Comparison of ENCODE assay signal across 17 cellular contexts in genomic region chr17:14790518-14790917, GRCh38.
A peak's percentile ranks its signal among the peaks of the same experiment; 100 is the strongest.
DNase-seq lines count a peak whose midpoint lies in the region; ATAC-seq and TF ChIP-seq lines count a peak whose summit lies in the region.
"Had no signal": no experiment of that assay in that cellular context is flagged by ENCODE, and none has a peak within 500 bp of the region (broad histone marks: within the 10 kb centered on the region; RNA-seq: fewer than 3 reads in every experiment).

No MANE protein-coding gene starts in this region.

- no peaks in the 10 kb centered on the region for H4K20me1 ChIP-seq in PC-3 (ENCODE audit: low read length)

- H3K79me2 ChIP-seq in PC-3 (ENCODE audit: low read length), result no peaks in the 10 kb centered on the region

- DNase-seq in KG1 (lab: John Stamatoyannopoulos, UW), result peak; percentile 1
- DNase-seq in brain microvascular endothelial cell, result peak; percentile 35
- peak; percentile 43 for DNase-seq in retina
- DNase-seq in CD4-positive, alpha-beta T cell, result no peak
- no peak for DNase-seq in COLO829 (ENCODE audit: low spot score)
- DNase-seq in PC-3, result no peak
- no peak for DNase-seq in AG08395 (ENCODE audit: low spot score)
- DNase-seq: activated CD4-positive, alpha-beta T cell treated with anti-CD3 and anti-CD28 coated beads for 4 hours; activated T-cell treated with anti-CD3 and anti-CD28 coated beads, Interleukin-2, amount 50 U/mL, for 72 hours; EL; NCI-H2171; stimulated activated CD4-positive, alpha-beta T cell treated with anti-CD3 and anti-CD28 coated beads, Interleukin-2, amount 100 ng/mL, for 24 hours; T-cell had no signal

- H3K9me2 ChIP-seq in PC-3 (replicated peaks; ENCODE audit: low read length), result no peaks in the 10 kb centered on the region

- H3K27me3 Mint-ChIP-seq in CD4-positive, alpha-beta T cell, result peaks cover 23% of the 10 kb centered on the region

- no TSS peak for BruUV-seq in PC-3 (replicated peaks; lab: Mats Ljungman, UMichigan)

- no peaks in the 10 kb centered on the region for H3K9me3 ChIP-seq in CD4-positive, alpha-beta T cell (ENCODE audit: control insufficient read depth, low read length)
- no peaks in the 10 kb centered on the region for H3K9me3 ChIP-seq in PC-3 (ENCODE audit: low read length)
- H3K9me3 ChIP-seq: vagina had no signal

- no peaks in the 10 kb centered on the region for H3K36me3 ChIP-seq in brain microvascular endothelial cell (replicated peaks)
- H3K36me3 ChIP-seq in PC-3 (ENCODE audit: low read depth, low read length), result no peaks in the 10 kb centered on the region
- H3K36me3 ChIP-seq: vagina had no signal

- H3K4me3 Mint-ChIP-seq in CD4-positive, alpha-beta T cell, result no peak overlapping the region
- H3K4me3 Mint-ChIP-seq: activated T-cell treated with anti-CD3 and anti-CD28 coated beads, Interleukin-2, amount 50 U/mL, for 72 hours; T-cell had no signal

- in situ Hi-C loops in brain microvascular endothelial cell (cut with HindIII; ENCODE audit: low pct_ligation_motif_present, low sequenced_read_pairs), result no loop called here

- H2AFZ ChIP-seq in PC-3 (ENCODE audit: low read length), result no peak overlapping the region

- no peaks in the 10 kb centered on the region for H3K4me1 ChIP-seq in PC-3 (ENCODE audit: insufficient read depth, low read length)

- TF ChIP-seq CTCF in brain microvascular endothelial cell (IDR thresholded peaks at IDR 0.05; ENCODE audit: low read depth, low read length, missing control alignments), result no peak
- no peak for TF ChIP-seq CTCF in CD4-positive, alpha-beta T cell (IDR thresholded peaks at IDR 0.05)
- TF ChIP-seq CTCF in PC-3 (conservative IDR thresholded peaks at IDR 0.05; ENCODE audit: low read depth, low read length), result no peak

- ATAC-seq in GM18502 (IDR thresholded peaks at IDR 0.05; ENCODE audit: poor library complexity, unreplicated experiment) (peak; percentile 73), PC-3 (no peak)
- ATAC-seq in CD4-positive, alpha-beta T cell (ENCODE audit: poor library complexity), result no peak
- ATAC-seq: activated T-cell treated with anti-CD3 and anti-CD28 coated beads, Interleukin-2, amount 50 U/mL, for 72 hours; HCT116; T-cell had no signal

- intact Hi-C loops in CD4-positive, alpha-beta T cell (cut with DNase I, micrococcal nuclease), result no loop called here
- intact Hi-C loops in PC-3 (cut with micrococcal nuclease), result no loop called here

- no peaks in the 10 kb centered on the region for H3F3A ChIP-seq in PC-3 (ENCODE audit: low read length, unreplicated experiment)

- H3K4me1 Mint-ChIP-seq in CD4-positive, alpha-beta T cell (ENCODE audit: low read depth), result no peaks in the 10 kb centered on the region
- H3K4me1 Mint-ChIP-seq: T-cell had no signal

- no peak overlapping the region for H3K27ac Mint-ChIP-seq in CD4-positive, alpha-beta T cell
- H3K27ac Mint-ChIP-seq: activated T-cell treated with anti-CD3 and anti-CD28 coated beads, Interleukin-2, amount 50 U/mL, for 72 hours; T-cell had no signal

- POLR2A ChIA-PET in CD4-positive, alpha-beta T cell (lab: Charles Lee), result no interaction called here
- POLR2A ChIA-PET in PC-3 (lab: Charles Lee; ENCODE audit: unreplicated experiment), result no interaction called here

- CTCF ChIA-PET in CD4-positive, alpha-beta T cell (lab: Charles Lee), result no interaction called here
- CTCF ChIA-PET in PC-3 (lab: Charles Lee), result no interaction called here

- no peaks in the 10 kb centered on the region for H3K27me3 ChIP-seq in brain microvascular endothelial cell (replicated peaks)
- H3K27me3 ChIP-seq in CD4-positive, alpha-beta T cell (ENCODE audit: control insufficient read depth, insufficient read depth, low read length), result no peaks in the 10 kb centered on the region
- H3K27me3 ChIP-seq in PC-3 (ENCODE audit: low read length), result peaks cover 48% of the 10 kb centered on the region
- H3K27me3 ChIP-seq: vagina had no signal

- H3K36me3 Mint-ChIP-seq in CD4-positive, alpha-beta T cell (ENCODE audit: low read depth), result no peaks in the 10 kb centered on the region
- H3K36me3 Mint-ChIP-seq: T-cell had no signal

- H3K9ac ChIP-seq in PC-3 (ENCODE audit: low read length), result no peak overlapping the region

- no peak overlapping the region for H3K27ac ChIP-seq in brain microvascular endothelial cell
- no peak overlapping the region for H3K27ac ChIP-seq in CD4-positive, alpha-beta T cell (ENCODE audit: low read depth, low read length)
- no peak overlapping the region for H3K27ac ChIP-seq in PC-3 (ENCODE audit: low read length)
- H3K27ac ChIP-seq: C4-2B, vagina had no signal

- H3K4me2 ChIP-seq in PC-3 (ENCODE audit: low read length), result no peak overlapping the region

- H3K4me3 ChIP-seq in brain microvascular endothelial cell (ENCODE audit: low read depth, low read length), result no peak overlapping the region
- H3K4me3 ChIP-seq in PC-3 (ENCODE audit: low read length), result no peak overlapping the region
- H3K4me3 ChIP-seq: vagina had no signal

- H3K9me3 Mint-ChIP-seq in CD4-positive, alpha-beta T cell, result no peaks in the 10 kb centered on the region
- H3K9me3 Mint-ChIP-seq: activated T-cell treated with anti-CD3 and anti-CD28 coated beads, Interleukin-2, amount 50 U/mL, for 72 hours; T-cell had no signal

Comparison
In these comparisons a context has a peak if more than half of its experiments do, and no peak if none do; other contexts are left out.
1. DNase-seq: peak in KG1 (single experiment), brain microvascular endothelial cell (single experiment) and retina (single experiment); none in CD4-positive, alpha-beta T cell (0 of 10), COLO829 (single experiment), PC-3 (single experiment) and AG08395 (single experiment).